In the genomic region with DNA sequence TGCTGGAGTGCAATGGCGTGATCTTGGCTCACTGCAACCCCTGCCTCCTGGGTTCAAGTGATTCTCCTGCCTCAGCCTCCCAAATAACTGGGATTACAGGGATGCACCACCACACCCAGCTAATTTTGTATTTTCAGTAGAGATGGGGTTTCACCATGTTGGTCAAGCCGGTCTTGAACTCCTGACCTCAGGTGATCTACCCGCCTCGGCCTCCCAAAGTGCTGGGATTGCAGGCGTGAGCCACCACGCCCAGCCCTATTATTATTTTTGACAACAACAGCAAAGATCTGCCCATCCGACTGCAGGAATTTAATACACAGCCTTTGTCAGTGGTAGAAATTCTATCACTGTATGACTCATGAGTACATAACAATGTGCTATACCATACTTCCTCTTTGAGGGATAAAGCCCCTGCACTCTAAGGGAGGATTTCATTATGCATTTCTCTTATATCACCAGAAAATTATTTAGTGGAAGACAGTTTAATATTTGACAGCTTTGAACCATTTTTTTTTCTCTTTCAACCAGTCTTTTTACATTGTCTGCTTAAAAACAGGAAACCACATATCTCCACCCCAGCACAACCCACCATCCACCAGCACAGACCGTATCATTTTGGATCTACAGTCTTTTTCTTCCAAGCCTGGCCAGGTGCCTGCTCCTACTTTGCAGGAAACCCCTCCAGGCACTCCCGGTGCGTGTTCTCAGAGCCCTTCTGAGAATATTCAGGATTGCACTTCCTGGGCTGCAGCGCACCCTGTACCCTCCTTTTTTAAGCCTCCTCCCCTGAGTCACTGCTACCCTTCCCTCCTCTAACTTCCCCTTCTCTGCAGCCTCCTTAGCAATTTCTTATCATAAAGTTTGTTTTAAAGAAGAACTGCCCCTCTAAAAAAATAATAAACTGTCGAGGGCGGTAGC, we compare ENCODE assay signal across 1 cellular context.
TF ChIP-seq lines count a peak whose summit lies in the region.

No MANE protein-coding gene starts in this region.

TF ChIP-seq in GM12878, 131 proteins besides CTCF, POLR2A, EP300 and RAD21 (continues in another document):
- TF ChIP-seq JUND (IDR thresholded peaks at IDR 0.05; ENCODE audit: low read depth, low read length) (no peak), SMC3 (IDR thresholded peaks at IDR 0.05; ENCODE audit: borderline replicate concordance, low read length) (no peak), ZNF217 (IDR thresholded peaks at IDR 0.05) (peak; percentile 66), JUNB (IDR thresholded peaks at IDR 0.05) (peak; percentile 61), FOXK2 (IDR thresholded peaks at IDR 0.05) (no peak), ZSCAN29 (IDR thresholded peaks at IDR 0.05) (no peak), SIN3A (IDR thresholded peaks at IDR 0.05; ENCODE audit: low read depth, low read length) (no peak), ZBED1 (IDR thresholded peaks at IDR 0.05; ENCODE audit: borderline replicate concordance) (no peak), SIX5 (IDR thresholded peaks at IDR 0.05; ENCODE audit: low read depth, low read length, severe bottlenecking) (no peak), MEF2A (IDR thresholded peaks at IDR 0.05; ENCODE audit: insufficient read depth, low read depth, low read length) (no peak), NFYA (IDR thresholded peaks at IDR 0.05; ENCODE audit: borderline replicate concordance, low read depth, low read length) (no peak), DPF2 (IDR thresholded peaks at IDR 0.05) (peak; percentile 49; the same call in 1 of the 2 replicates), RFX5 (IDR thresholded peaks at IDR 0.05; ENCODE audit: low read depth, low read length) (no peak), KAT2A (conservative IDR thresholded peaks at IDR 0.05; ENCODE audit: control insufficient read depth, low read depth, low read length) (no peak), IKZF2 (IDR thresholded peaks at IDR 0.05) (peak; percentile 42 to 59; a peak in 3 of 4 replicates), YY1 (IDR thresholded peaks at IDR 0.05; ENCODE audit: low read depth, low read length) (no peak)
- TF ChIP-seq, protein P1, sequence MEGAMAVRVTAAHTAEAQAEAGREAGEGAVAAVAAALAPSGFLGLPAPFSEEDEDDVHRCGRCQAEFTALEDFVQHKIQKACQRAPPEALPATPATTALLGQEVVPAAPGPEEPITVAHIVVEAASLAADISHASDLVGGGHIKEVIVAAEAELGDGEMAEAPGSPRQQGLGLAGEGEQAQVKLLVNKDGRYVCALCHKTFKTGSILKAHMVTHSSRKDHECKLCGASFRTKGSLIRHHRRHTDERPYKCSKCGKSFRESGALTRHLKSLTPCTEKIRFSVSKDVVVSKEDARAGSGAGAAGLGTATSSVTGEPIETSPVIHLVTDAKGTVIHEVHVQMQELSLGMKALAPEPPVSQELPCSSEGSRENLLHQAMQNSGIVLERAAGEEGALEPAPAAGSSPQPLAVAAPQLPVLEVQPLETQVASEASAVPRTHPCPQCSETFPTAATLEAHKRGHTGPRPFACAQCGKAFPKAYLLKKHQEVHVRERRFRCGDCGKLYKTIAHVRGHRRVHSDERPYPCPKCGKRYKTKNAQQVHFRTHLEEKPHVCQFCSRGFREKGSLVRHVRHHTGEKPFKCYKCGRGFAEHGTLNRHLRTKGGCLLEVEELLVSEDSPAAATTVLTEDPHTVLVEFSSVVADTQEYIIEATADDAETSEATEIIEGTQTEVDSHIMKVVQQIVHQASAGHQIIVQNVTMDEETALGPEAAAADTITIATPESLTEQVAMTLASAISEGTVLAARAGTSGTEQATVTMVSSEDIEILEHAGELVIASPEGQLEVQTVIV (IDR thresholded peaks at IDR 0.05; ENCODE audit: borderline replicate concordance, partially characterized antibody) = no peak
- TF ChIP-seq, protein P2, sequence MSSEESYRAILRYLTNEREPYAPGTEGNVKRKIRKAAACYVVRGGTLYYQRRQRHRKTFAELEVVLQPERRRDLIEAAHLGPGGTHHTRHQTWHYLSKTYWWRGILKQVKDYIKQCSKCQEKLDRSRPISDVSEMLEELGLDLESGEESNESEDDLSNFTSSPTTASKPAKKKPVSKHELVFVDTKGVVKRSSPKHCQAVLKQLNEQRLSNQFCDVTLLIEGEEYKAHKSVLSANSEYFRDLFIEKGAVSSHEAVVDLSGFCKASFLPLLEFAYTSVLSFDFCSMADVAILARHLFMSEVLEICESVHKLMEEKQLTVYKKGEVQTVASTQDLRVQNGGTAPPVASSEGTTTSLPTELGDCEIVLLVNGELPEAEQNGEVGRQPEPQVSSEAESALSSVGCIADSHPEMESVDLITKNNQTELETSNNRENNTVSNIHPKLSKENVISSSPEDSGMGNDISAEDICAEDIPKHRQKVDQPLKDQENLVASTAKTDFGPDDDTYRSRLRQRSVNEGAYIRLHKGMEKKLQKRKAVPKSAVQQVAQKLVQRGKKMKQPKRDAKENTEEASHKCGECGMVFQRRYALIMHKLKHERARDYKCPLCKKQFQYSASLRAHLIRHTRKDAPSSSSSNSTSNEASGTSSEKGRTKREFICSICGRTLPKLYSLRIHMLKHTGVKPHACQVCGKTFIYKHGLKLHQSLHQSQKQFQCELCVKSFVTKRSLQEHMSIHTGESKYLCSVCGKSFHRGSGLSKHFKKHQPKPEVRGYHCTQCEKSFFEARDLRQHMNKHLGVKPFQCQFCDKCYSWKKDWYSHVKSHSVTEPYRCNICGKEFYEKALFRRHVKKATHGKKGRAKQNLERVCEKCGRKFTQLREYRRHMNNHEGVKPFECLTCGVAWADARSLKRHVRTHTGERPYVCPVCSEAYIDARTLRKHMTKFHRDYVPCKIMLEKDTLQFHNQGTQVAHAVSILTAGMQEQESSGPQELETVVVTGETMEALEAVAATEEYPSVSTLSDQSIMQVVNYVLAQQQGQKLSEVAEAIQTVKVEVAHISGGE (CRISPR knock-in tag; IDR thresholded peaks at IDR 0.05) = no peak
- TF ChIP-seq, protein P3, sequence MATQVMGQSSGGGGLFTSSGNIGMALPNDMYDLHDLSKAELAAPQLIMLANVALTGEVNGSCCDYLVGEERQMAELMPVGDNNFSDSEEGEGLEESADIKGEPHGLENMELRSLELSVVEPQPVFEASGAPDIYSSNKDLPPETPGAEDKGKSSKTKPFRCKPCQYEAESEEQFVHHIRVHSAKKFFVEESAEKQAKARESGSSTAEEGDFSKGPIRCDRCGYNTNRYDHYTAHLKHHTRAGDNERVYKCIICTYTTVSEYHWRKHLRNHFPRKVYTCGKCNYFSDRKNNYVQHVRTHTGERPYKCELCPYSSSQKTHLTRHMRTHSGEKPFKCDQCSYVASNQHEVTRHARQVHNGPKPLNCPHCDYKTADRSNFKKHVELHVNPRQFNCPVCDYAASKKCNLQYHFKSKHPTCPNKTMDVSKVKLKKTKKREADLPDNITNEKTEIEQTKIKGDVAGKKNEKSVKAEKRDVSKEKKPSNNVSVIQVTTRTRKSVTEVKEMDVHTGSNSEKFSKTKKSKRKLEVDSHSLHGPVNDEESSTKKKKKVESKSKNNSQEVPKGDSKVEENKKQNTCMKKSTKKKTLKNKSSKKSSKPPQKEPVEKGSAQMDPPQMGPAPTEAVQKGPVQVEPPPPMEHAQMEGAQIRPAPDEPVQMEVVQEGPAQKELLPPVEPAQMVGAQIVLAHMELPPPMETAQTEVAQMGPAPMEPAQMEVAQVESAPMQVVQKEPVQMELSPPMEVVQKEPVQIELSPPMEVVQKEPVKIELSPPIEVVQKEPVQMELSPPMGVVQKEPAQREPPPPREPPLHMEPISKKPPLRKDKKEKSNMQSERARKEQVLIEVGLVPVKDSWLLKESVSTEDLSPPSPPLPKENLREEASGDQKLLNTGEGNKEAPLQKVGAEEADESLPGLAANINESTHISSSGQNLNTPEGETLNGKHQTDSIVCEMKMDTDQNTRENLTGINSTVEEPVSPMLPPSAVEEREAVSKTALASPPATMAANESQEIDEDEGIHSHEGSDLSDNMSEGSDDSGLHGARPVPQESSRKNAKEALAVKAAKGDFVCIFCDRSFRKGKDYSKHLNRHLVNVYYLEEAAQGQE (IDR thresholded peaks at IDR 0.05; ENCODE audit: low read depth, low read length) = no peak
- TF ChIP-seq, protein P4, sequence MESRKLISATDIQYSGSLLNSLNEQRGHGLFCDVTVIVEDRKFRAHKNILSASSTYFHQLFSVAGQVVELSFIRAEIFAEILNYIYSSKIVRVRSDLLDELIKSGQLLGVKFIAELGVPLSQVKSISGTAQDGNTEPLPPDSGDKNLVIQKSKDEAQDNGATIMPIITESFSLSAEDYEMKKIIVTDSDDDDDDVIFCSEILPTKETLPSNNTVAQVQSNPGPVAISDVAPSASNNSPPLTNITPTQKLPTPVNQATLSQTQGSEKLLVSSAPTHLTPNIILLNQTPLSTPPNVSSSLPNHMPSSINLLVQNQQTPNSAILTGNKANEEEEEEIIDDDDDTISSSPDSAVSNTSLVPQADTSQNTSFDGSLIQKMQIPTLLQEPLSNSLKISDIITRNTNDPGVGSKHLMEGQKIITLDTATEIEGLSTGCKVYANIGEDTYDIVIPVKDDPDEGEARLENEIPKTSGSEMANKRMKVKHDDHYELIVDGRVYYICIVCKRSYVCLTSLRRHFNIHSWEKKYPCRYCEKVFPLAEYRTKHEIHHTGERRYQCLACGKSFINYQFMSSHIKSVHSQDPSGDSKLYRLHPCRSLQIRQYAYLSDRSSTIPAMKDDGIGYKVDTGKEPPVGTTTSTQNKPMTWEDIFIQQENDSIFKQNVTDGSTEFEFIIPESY (IDR thresholded peaks at IDR 0.05) = no peak
- TF ChIP-seq, protein P5, sequence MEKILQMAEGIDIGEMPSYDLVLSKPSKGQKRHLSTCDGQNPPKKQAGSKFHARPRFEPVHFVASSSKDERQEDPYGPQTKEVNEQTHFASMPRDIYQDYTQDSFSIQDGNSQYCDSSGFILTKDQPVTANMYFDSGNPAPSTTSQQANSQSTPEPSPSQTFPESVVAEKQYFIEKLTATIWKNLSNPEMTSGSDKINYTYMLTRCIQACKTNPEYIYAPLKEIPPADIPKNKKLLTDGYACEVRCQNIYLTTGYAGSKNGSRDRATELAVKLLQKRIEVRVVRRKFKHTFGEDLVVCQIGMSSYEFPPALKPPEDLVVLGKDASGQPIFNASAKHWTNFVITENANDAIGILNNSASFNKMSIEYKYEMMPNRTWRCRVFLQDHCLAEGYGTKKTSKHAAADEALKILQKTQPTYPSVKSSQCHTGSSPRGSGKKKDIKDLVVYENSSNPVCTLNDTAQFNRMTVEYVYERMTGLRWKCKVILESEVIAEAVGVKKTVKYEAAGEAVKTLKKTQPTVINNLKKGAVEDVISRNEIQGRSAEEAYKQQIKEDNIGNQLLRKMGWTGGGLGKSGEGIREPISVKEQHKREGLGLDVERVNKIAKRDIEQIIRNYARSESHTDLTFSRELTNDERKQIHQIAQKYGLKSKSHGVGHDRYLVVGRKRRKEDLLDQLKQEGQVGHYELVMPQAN (conservative IDR thresholded peaks at IDR 0.05) = no peak
- TF ChIP-seq, protein P6, sequence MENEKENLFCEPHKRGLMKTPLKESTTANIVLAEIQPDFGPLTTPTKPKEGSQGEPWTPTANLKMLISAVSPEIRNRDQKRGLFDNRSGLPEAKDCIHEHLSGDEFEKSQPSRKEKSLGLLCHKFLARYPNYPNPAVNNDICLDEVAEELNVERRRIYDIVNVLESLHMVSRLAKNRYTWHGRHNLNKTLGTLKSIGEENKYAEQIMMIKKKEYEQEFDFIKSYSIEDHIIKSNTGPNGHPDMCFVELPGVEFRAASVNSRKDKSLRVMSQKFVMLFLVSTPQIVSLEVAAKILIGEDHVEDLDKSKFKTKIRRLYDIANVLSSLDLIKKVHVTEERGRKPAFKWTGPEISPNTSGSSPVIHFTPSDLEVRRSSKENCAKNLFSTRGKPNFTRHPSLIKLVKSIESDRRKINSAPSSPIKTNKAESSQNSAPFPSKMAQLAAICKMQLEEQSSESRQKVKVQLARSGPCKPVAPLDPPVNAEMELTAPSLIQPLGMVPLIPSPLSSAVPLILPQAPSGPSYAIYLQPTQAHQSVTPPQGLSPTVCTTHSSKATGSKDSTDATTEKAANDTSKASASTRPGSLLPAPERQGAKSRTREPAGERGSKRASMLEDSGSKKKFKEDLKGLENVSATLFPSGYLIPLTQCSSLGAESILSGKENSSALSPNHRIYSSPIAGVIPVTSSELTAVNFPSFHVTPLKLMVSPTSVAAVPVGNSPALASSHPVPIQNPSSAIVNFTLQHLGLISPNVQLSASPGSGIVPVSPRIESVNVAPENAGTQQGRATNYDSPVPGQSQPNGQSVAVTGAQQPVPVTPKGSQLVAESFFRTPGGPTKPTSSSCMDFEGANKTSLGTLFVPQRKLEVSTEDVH (IDR thresholded peaks at IDR 0.05; ENCODE audit: low read depth, partially characterized antibody) = no peak
- TF ChIP-seq, protein P7, sequence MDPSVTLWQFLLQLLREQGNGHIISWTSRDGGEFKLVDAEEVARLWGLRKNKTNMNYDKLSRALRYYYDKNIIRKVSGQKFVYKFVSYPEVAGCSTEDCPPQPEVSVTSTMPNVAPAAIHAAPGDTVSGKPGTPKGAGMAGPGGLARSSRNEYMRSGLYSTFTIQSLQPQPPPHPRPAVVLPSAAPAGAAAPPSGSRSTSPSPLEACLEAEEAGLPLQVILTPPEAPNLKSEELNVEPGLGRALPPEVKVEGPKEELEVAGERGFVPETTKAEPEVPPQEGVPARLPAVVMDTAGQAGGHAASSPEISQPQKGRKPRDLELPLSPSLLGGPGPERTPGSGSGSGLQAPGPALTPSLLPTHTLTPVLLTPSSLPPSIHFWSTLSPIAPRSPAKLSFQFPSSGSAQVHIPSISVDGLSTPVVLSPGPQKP (IDR thresholded peaks at IDR 0.05; ENCODE audit: low read depth, low read length) = no peak
- TF ChIP-seq, protein P8, sequence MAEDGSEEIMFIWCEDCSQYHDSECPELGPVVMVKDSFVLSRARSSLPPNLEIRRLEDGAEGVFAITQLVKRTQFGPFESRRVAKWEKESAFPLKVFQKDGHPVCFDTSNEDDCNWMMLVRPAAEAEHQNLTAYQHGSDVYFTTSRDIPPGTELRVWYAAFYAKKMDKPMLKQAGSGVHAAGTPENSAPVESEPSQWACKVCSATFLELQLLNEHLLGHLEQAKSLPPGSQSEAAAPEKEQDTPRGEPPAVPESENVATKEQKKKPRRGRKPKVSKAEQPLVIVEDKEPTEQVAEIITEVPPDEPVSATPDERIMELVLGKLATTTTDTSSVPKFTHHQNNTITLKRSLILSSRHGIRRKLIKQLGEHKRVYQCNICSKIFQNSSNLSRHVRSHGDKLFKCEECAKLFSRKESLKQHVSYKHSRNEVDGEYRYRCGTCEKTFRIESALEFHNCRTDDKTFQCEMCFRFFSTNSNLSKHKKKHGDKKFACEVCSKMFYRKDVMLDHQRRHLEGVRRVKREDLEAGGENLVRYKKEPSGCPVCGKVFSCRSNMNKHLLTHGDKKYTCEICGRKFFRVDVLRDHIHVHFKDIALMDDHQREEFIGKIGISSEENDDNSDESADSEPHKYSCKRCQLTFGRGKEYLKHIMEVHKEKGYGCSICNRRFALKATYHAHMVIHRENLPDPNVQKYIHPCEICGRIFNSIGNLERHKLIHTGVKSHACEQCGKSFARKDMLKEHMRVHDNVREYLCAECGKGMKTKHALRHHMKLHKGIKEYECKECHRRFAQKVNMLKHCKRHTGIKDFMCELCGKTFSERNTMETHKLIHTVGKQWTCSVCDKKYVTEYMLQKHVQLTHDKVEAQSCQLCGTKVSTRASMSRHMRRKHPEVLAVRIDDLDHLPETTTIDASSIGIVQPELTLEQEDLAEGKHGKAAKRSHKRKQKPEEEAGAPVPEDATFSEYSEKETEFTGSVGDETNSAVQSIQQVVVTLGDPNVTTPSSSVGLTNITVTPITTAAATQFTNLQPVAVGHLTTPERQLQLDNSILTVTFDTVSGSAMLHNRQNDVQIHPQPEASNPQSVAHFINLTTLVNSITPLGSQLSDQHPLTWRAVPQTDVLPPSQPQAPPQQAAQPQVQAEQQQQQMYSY (CRISPR knock-in tag; IDR thresholded peaks at IDR 0.05) = no peak
